Comparison of ENCODE assay signal across 14 cellular contexts in the genomic region with DNA sequence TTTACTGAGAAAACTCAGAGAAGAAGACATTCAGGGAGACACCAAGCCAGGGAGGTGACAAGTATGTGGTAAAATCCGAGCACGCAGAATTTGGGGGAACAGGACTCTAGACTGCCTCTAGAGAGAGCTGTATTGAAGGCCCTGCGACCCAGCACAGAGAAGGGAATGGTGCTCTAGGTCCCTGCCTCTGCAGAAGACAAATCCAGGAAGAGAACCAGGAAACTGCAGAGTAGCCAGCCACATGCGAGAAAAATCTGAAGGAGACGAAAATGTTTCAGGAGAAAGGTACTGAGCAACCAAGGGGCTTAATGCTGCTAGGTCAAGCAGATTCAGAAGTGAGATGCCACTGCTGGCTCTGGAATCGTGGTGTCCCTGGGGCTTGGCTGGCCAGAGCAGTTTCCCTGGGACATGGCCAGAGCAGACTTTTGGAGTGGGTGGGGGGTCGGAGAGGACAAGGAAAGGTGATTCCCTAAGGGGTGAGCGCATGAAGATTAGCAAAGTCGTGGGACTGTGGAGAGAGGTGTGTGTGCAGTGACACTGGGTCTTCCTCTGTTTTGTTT.
DNase-seq lines count a peak whose midpoint lies in the region; ATAC-seq lines count a peak whose summit lies in the region.
"Had no signal": no experiment of that assay in that cellular context is flagged by ENCODE, and none has a peak within 500 bp of the region (broad histone marks: within the 10 kb centered on the region; RNA-seq: fewer than 3 reads in every experiment).

No MANE protein-coding gene starts in this region.

- H3K36me3 Mint-ChIP-seq in activated T-cell treated with anti-CD3 and anti-CD28 coated beads, Interleukin-2, amount 50 U/mL, for 4 hours (ENCODE audit: insufficient read depth): no peaks in the 10 kb centered on the region
- H3K36me3 Mint-ChIP-seq in stimulated activated effector memory CD8-positive, alpha-beta T cell treated with anti-CD3 and anti-CD28 coated beads, Interleukin-12 subunit alpha, Interleukin-12 subunit beta, amount 100 ng/mL, for 72 hours: peaks cover 16% of the 10 kb centered on the region

- H3K27me3 ChIP-seq in SJSA1 (replicated peaks): no peaks in the 10 kb centered on the region
- no peaks in the 10 kb centered on the region for H3K27me3 ChIP-seq in effector memory CD4-positive, alpha-beta T cell (replicated peaks; ENCODE audit: control insufficient read depth, insufficient read depth, low read length, poor library complexity, severe bottlenecking)
- H3K27me3 ChIP-seq: adrenal gland had no signal

- no peak for DNase-seq in activated T-cell treated with anti-CD3 and anti-CD28 coated beads, Interleukin-2, amount 50 U/mL, for 4 hours
- no peak for DNase-seq in activated T-cell treated with anti-CD3 and anti-CD28 coated beads, Interleukin-2, amount 50 U/mL, for 48 hours
- DNase-seq in SJSA1 (ENCODE audit: low read depth in 1 of 2, low spot score in 2 of 2): no peak
- no peak for DNase-seq in effector memory CD4-positive, alpha-beta T cell
- DNase-seq in stimulated activated effector memory CD8-positive, alpha-beta T cell treated with anti-CD3 and anti-CD28 coated beads, Interleukin-12 subunit alpha, Interleukin-12 subunit beta, amount 100 ng/mL, for 72 hours (ENCODE audit: low spot score in 2 of 2): no peak
- no peak for DNase-seq in middle frontal gyrus (ENCODE audit: extremely low spot score, low spot score)
- DNase-seq: activated CD4-positive, alpha-beta T cell treated with anti-CD3 and anti-CD28 coated beads for 48 hours; adrenal gland; DMS153; NCI-H1694; NCI-H526; nucleus accumbens had no signal

- H3K27ac ChIP-seq in SJSA1: peak overlapping the region; percentile 55
- H3K27ac ChIP-seq in effector memory CD4-positive, alpha-beta T cell (ENCODE audit: insufficient read depth, low read length, poor library complexity, severe bottlenecking): peak overlapping the region; percentile 60
- H3K27ac ChIP-seq: adrenal gland had no signal

- H3K4me3 ChIP-seq in SJSA1: no peak overlapping the region
- no peak overlapping the region for H3K4me3 ChIP-seq in effector memory CD4-positive, alpha-beta T cell (ENCODE audit: insufficient read depth, low read depth, low read length, poor library complexity, severe bottlenecking)
- H3K4me3 ChIP-seq: adrenal gland had no signal

- H3K4me1 ChIP-seq in SJSA1 (replicated peaks): peaks cover 22% of the 10 kb centered on the region
- peaks cover 21% of the 10 kb centered on the region for H3K4me1 ChIP-seq in effector memory CD4-positive, alpha-beta T cell (ENCODE audit: control insufficient read depth, insufficient read depth, low read length, poor library complexity, severe bottlenecking)
- H3K4me1 ChIP-seq: adrenal gland had no signal

- peak overlapping the region; percentile 54 for H3K4me3 Mint-ChIP-seq in activated T-cell treated with anti-CD3 and anti-CD28 coated beads, Interleukin-2, amount 50 U/mL, for 4 hours
- H3K4me3 Mint-ChIP-seq in stimulated activated effector memory CD8-positive, alpha-beta T cell treated with anti-CD3 and anti-CD28 coated beads, Interleukin-12 subunit alpha, Interleukin-12 subunit beta, amount 100 ng/mL, for 72 hours: peak overlapping the region; percentile 60

- no peaks in the 10 kb centered on the region for H3K9me3 ChIP-seq in SJSA1 (replicated peaks)
- no peaks in the 10 kb centered on the region for H3K9me3 ChIP-seq in effector memory CD4-positive, alpha-beta T cell (ENCODE audit: control insufficient read depth, low read length)
- H3K9me3 ChIP-seq: adrenal gland had no signal

- no peaks in the 10 kb centered on the region for H3K27me3 Mint-ChIP-seq in activated T-cell treated with anti-CD3 and anti-CD28 coated beads, Interleukin-2, amount 50 U/mL, for 4 hours (ENCODE audit: low read depth)

- ATAC-seq in activated T-cell treated with anti-CD3 and anti-CD28 coated beads, Interleukin-2, amount 50 U/mL, for 4 hours: peak in 1 of 2 donors; percentile 16
- peak; percentile 18 for ATAC-seq in stimulated activated effector memory CD8-positive, alpha-beta T cell treated with anti-CD3 and anti-CD28 coated beads, Interleukin-12 subunit alpha, Interleukin-12 subunit beta, amount 100 ng/mL, for 72 hours
- ATAC-seq in GM18873 (IDR thresholded peaks at IDR 0.05; ENCODE audit: low FRiP score, unreplicated experiment) (no peak), GM18861 (IDR thresholded peaks at IDR 0.05; ENCODE audit: unreplicated experiment) (no peak)

- H3K4me1 Mint-ChIP-seq in activated T-cell treated with anti-CD3 and anti-CD28 coated beads, Interleukin-2, amount 50 U/mL, for 4 hours (ENCODE audit: low read depth): peaks cover 41% of the 10 kb centered on the region
- peaks cover 62% of the 10 kb centered on the region for H3K4me1 Mint-ChIP-seq in stimulated activated effector memory CD8-positive, alpha-beta T cell treated with anti-CD3 and anti-CD28 coated beads, Interleukin-12 subunit alpha, Interleukin-12 subunit beta, amount 100 ng/mL, for 72 hours

- no peaks in the 10 kb centered on the region for H3K9me3 Mint-ChIP-seq in activated T-cell treated with anti-CD3 and anti-CD28 coated beads, Interleukin-2, amount 50 U/mL, for 4 hours
- no peaks in the 10 kb centered on the region for H3K9me3 Mint-ChIP-seq in stimulated activated effector memory CD8-positive, alpha-beta T cell treated with anti-CD3 and anti-CD28 coated beads, Interleukin-12 subunit alpha, Interleukin-12 subunit beta, amount 100 ng/mL, for 72 hours

- H3K36me3 ChIP-seq in SJSA1: no peaks in the 10 kb centered on the region
- no peaks in the 10 kb centered on the region for H3K36me3 ChIP-seq in effector memory CD4-positive, alpha-beta T cell (ENCODE audit: control insufficient read depth, insufficient read depth, low read length)
- H3K36me3 ChIP-seq: adrenal gland had no signal

- peak overlapping the region; percentile 74 for H3K27ac Mint-ChIP-seq in stimulated activated effector memory CD8-positive, alpha-beta T cell treated with anti-CD3 and anti-CD28 coated beads, Interleukin-12 subunit alpha, Interleukin-12 subunit beta, amount 100 ng/mL, for 72 hours
